In the genomic region with DNA sequence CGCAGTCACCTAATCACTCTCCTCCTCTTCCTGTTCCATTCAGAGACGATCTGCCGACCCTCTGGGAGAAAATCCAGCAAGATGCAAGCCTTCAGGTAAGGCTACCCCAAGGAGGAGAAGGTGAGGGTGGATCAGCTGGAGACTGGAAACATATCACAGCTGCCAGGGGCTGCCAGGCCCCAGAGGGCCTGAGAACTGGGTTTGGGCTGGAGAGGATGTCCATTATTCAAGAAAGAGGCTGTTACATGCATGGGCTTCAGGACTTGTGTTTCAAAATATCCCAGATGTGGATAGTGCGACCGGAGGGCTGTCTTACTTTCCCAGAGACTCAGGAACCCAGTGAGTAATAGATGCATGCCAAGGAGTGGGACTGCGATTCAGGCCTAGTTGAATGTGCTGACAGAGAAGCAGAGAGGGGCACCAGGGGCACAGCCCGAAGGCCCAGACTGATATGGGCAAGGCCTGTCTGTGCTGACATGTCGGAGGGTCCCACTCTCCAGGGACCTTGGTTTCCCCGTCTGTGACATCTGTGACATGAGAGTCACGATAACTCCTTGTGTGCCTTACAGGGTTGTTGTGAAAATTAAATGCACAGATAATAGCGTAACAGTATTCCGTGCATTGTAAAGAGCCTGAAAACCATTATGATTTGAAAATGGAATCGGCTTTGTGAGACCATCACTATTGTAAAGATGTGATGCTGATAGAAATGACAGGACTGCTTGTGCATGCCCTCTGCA, we compare ENCODE assay signal across 28 cellular contexts. TPM values are rescaled to one million over a fixed set of nuclear protein-coding genes. Genes with fewer than 3 reads are reported as not detected.
A peak's percentile ranks its signal among the peaks of the same experiment; 100 is the strongest.
DNase-seq lines count a peak whose midpoint lies in the region; ATAC-seq and TF ChIP-seq lines count a peak whose summit lies in the region.
"Had no signal": no experiment of that assay in that cellular context is flagged by ENCODE, and none has a peak within 500 bp of the region (broad histone marks: within the 10 kb centered on the region; RNA-seq: fewer than 3 reads in every experiment).

No MANE protein-coding gene starts in this region.

- no peak for TF ChIP-seq RAD21 in liver (IDR thresholded peaks at IDR 0.05)

- H3K27ac ChIP-seq in HL-60 (replicated peaks): peak overlapping the region; percentile 59
- H3K27ac ChIP-seq in liver (ENCODE audit: low read depth in 1 of 2, low read length in 2 of 2): peak overlapping the region; percentile 90 to 94
- H3K27ac ChIP-seq: pancreas, PC-9, thyroid gland had no signal

- peaks cover under 1% of the 10 kb centered on the region for H3K36me3 Mint-ChIP-seq in activated T-helper 17 cell treated with anti-CD3 and anti-CD28 coated beads, Interleukin-2, amount 50 U/mL, for 72 hours (ENCODE audit: low read depth)
- no peaks in the 10 kb centered on the region for H3K36me3 Mint-ChIP-seq in stimulated activated effector memory CD8-positive, alpha-beta T cell treated with anti-CD3 and anti-CD28 coated beads, Interleukin-12 subunit alpha, Interleukin-12 subunit beta, amount 100 ng/mL, for 72 hours

- TF ChIP-seq CTCF in HL-60 (IDR thresholded peaks at IDR 0.05; ENCODE audit: insufficient read depth, low read length) (no peak), liver (IDR thresholded peaks at IDR 0.05; ENCODE audit: low read depth, low read length, missing input control) (no peak)

- peaks cover 20% of the 10 kb centered on the region for H3K4me1 Mint-ChIP-seq in activated T-helper 17 cell treated with anti-CD3 and anti-CD28 coated beads, Interleukin-2, amount 50 U/mL, for 72 hours
- peaks cover 38% of the 10 kb centered on the region for H3K4me1 Mint-ChIP-seq in stimulated activated effector memory CD8-positive, alpha-beta T cell treated with anti-CD3 and anti-CD28 coated beads, Interleukin-12 subunit alpha, Interleukin-12 subunit beta, amount 100 ng/mL, for 72 hours

- no peak overlapping the region for H3K4me3 Mint-ChIP-seq in activated T-helper 17 cell treated with anti-CD3 and anti-CD28 coated beads, Interleukin-2, amount 50 U/mL, for 72 hours
- no peak overlapping the region for H3K4me3 Mint-ChIP-seq in stimulated activated effector memory CD8-positive, alpha-beta T cell treated with anti-CD3 and anti-CD28 coated beads, Interleukin-12 subunit alpha, Interleukin-12 subunit beta, amount 100 ng/mL, for 72 hours
- H3K4me3 Mint-ChIP-seq: stimulated activated naive CD8-positive, alpha-beta T cell treated with anti-CD3 and anti-CD28 coated beads, Interleukin-15, amount 100 ng/mL, for 72 hours; T-helper 1 cell treated with Interleukin-12 subunit alpha and Interleukin-12 subunit beta and Interleukin-4 antibody, amounts not matched to agents 30 μg/mL and 1 μg/mL, for 36 hours had no signal

- peaks cover 8 to 27% (median 20%) of the 10 kb centered on the region in 4 donors for H3K36me3 ChIP-seq in liver (ENCODE audit: control insufficient read depth in 4 of 4, insufficient read depth in 3 of 4, low read depth in 1 of 4, low read length in 3 of 4)
- H3K36me3 ChIP-seq: pancreas, thyroid gland had no signal

- H3K4me3 ChIP-seq in HL-60 (replicated peaks; ENCODE audit: insufficient read depth, low read length): peak overlapping the region; percentile 42
- H3K4me3 ChIP-seq in liver (ENCODE audit: low read depth in 1 of 3, low read length in 3 of 3): peak overlapping the region; percentile 55 to 97 (median 97)
- H3K4me3 ChIP-seq: PC-9, thyroid gland had no signal

- no peak for DNase-seq in HL-60 (ENCODE audit: low read depth in 1 of 2, low spot score in 1 of 2)
- peak in 1 of 2 donors; percentile 45 for DNase-seq in stimulated activated effector memory CD8-positive, alpha-beta T cell treated with anti-CD3 and anti-CD28 coated beads, Interleukin-12 subunit alpha, Interleukin-12 subunit beta, amount 100 ng/mL, for 72 hours (ENCODE audit: low spot score in 2 of 2)
- no peak for DNase-seq in MV-4-11 (lab: John Stamatoyannopoulos, UW)
- DNase-seq in NCI-H146 treated with DMSO at 0.1 percent for 48 hours (lab: John Stamatoyannopoulos, UW; ENCODE audit: unreplicated experiment): no peak
- DNase-seq in KBM-7: no peak
- DNase-seq: activated naive CD4-positive, alpha-beta T cell treated with Interleukin-2 at 50 U/mL for 16 hours; Calu3; dermis blood vessel endothelial cell; DMS79; foreskin melanocyte; GDM1; NCI-H1105; NCI-H1930; NCI-H524; PC-9; retina; SK-N-SH; stimulated activated CD8-positive, alpha-beta memory T cell treated with anti-CD3 and anti-CD28 coated beads, Interleukin-4, amount 100 ng/mL, for 48 hours; stimulated activated naive CD8-positive, alpha-beta T cell treated with anti-CD3 and anti-CD28 coated beads, Interleukin-15, amount 100 ng/mL, for 72 hours; thyroid gland had no signal

- WGBS in liver: 46% methylated on average over 13 of the region's 13 CpGs

- peak overlapping the region; percentile 56 for H3K27ac Mint-ChIP-seq in activated T-helper 17 cell treated with anti-CD3 and anti-CD28 coated beads, Interleukin-2, amount 50 U/mL, for 72 hours
- peak overlapping the region; percentile 43 for H3K27ac Mint-ChIP-seq in stimulated activated effector memory CD8-positive, alpha-beta T cell treated with anti-CD3 and anti-CD28 coated beads, Interleukin-12 subunit alpha, Interleukin-12 subunit beta, amount 100 ng/mL, for 72 hours
- H3K27ac Mint-ChIP-seq: T-helper 1 cell treated with Interleukin-12 subunit alpha and Interleukin-12 subunit beta and Interleukin-4 antibody, amounts not matched to agents 30 μg/mL and 1 μg/mL, for 36 hours had no signal

- in situ Hi-C loops in KBM-7 (cut with MboI; ENCODE audit: low pct_unique_long_range_greater_than_20kb, low sequenced_read_pairs): no loop called here

- H3K9ac ChIP-seq in liver (ENCODE audit: low read depth in 1 of 2, low read length in 2 of 2): peak overlapping the region; percentile 94 to 98
- H3K9ac ChIP-seq: SK-N-SH had no signal

- ATAC-seq in activated T-helper 17 cell treated with anti-CD3 and anti-CD28 coated beads, Interleukin-2, amount 50 U/mL, for 72 hours (replicated peaks): no peak
- ATAC-seq in stimulated activated effector memory CD8-positive, alpha-beta T cell treated with anti-CD3 and anti-CD28 coated beads, Interleukin-12 subunit alpha, Interleukin-12 subunit beta, amount 100 ng/mL, for 72 hours: no peak
- ATAC-seq: HCT116; stimulated activated naive CD8-positive, alpha-beta T cell treated with anti-CD3 and anti-CD28 coated beads, Interleukin-15, amount 100 ng/mL, for 72 hours had no signal

- H3K27me3 ChIP-seq in HL-60 (ENCODE audit: insufficient read depth, poor library complexity, severe bottlenecking) (no peaks in the 10 kb centered on the region), liver (ENCODE audit: control insufficient read depth in 4 of 4, insufficient read depth in 4 of 4, low read length in 3 of 4) (no peaks in the 10 kb centered on the region)
- H3K27me3 ChIP-seq: heart right ventricle, pancreas, thyroid gland had no signal

- no peaks in the 10 kb centered on the region for H3K27me3 Mint-ChIP-seq in activated T-helper 17 cell treated with anti-CD3 and anti-CD28 coated beads, Interleukin-2, amount 50 U/mL, for 72 hours
- H3K27me3 Mint-ChIP-seq: stimulated activated naive CD8-positive, alpha-beta T cell treated with anti-CD3 and anti-CD28 coated beads, Interleukin-15, amount 100 ng/mL, for 72 hours had no signal

- peaks cover 2 to 34% (median 10%) of the 10 kb centered on the region in 4 donors for H3K4me1 ChIP-seq in liver (ENCODE audit: control insufficient read depth in 4 of 4, insufficient read depth in 4 of 4, low read length in 3 of 4)
- H3K4me1 ChIP-seq: pancreas, thyroid gland had no signal

- H3K9me3 Mint-ChIP-seq in activated T-helper 17 cell treated with anti-CD3 and anti-CD28 coated beads, Interleukin-2, amount 50 U/mL, for 72 hours: no peaks in the 10 kb centered on the region
- H3K9me3 Mint-ChIP-seq in stimulated activated effector memory CD8-positive, alpha-beta T cell treated with anti-CD3 and anti-CD28 coated beads, Interleukin-12 subunit alpha, Interleukin-12 subunit beta, amount 100 ng/mL, for 72 hours: no peaks in the 10 kb centered on the region
- H3K9me3 Mint-ChIP-seq: stimulated activated naive CD8-positive, alpha-beta T cell treated with anti-CD3 and anti-CD28 coated beads, Interleukin-15, amount 100 ng/mL, for 72 hours; T-helper 1 cell treated with Interleukin-12 subunit alpha and Interleukin-12 subunit beta and Interleukin-4 antibody, amounts not matched to agents 30 μg/mL and 1 μg/mL, for 36 hours had no signal

- no peaks in the 10 kb centered on the region for H3K9me3 ChIP-seq in liver (ENCODE audit: control insufficient read depth in 4 of 4, low read length in 3 of 4)
- H3K9me3 ChIP-seq: heart right ventricle, pancreas, SK-N-SH, thyroid gland had no signal

TF ChIP-seq in liver, 16 proteins besides CTCF, POLR2A, EP300 and RAD21:
- TF ChIP-seq EGR1 (IDR thresholded peaks at IDR 0.05; ENCODE audit: low read depth in 2 of 2) (no peak), TAF1 (conservative IDR thresholded peaks at IDR 0.05) (peak; percentile 52)

RNA-seq across cellular contexts. Expression of a gene that starts 0.4 kb away (rescaled TPM):
- 10 to 100 TPM; 12.8 to 32.8 TPM for total RNA-seq in activated T-helper 17 cell treated with anti-CD3 and anti-CD28 coated beads, Interleukin-2, amount 50 U/mL, for 72 hours
- 10 to 100 TPM in 1 of 2 donors, 1 to 10 TPM in 1; 3.9 to 23.1 TPM for total RNA-seq in liver
- 100 to 1,000 TPM in 1 of 2 donors, 10 to 100 TPM in 1; 28.5 to 121 TPM for polyA plus RNA-seq in liver
- total RNA-seq: lung microvascular endothelial cell had no signal
- polyA plus RNA-seq: neural cell, SK-N-SH had no signal

RNA-seq across cellular contexts. Expression of a gene that starts 46.0 kb away (rescaled TPM):
- 100 to 1,000 TPM; 300 to 503 TPM for total RNA-seq in activated T-helper 17 cell treated with anti-CD3 and anti-CD28 coated beads, Interleukin-2, amount 50 U/mL, for 72 hours
- total RNA-seq in liver: 10 to 100 TPM; 38.1 to 83.2 TPM
- 10 to 100 TPM; 16.4 to 30.8 TPM for polyA plus RNA-seq in liver
